8 cellular contexts compared by ENCODE assay signal in the genomic region with DNA sequence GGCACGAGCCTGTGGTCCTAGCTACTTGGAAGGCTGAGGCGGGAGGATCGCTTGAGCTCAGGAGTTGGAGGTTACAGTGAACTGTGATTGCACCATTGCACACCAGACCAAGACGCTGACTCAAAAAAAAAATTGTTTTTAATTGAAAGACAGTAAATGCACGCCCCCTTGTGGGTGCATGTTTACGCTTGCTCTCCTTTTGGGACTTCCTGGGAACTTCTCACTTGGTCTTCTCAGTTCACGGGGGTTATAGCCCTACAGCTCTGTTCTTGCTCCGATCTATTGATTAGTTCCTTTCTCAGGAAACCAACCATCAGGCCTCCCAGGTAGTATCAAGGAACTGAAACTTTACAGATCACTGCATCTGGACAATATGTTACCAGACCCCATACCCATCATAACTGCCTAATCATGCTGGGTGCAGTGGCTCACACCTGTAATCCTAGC. TPM values are rescaled to one million over a fixed set of nuclear protein-coding genes. Genes with fewer than 3 reads are reported as not detected.
DNase-seq lines count a peak whose midpoint lies in the region; ATAC-seq lines count a peak whose summit lies in the region.

No MANE protein-coding gene starts in this region.

- H3K4me1 Mint-ChIP-seq in effector memory CD8-positive, alpha-beta T cell (ENCODE audit: low read depth in 2 of 2), result peaks cover 6 to 9% of the 10 kb centered on the region in 2 donors
- H3K4me1 Mint-ChIP-seq in stimulated activated memory B cell treated with anti-CD40 and anti-IgM and Interleukin-4, amounts not matched to agents 10 μg/mL and 1 μg/mL and 100 μg/mL, for 72 hours, result peaks cover 53% of the 10 kb centered on the region

- ATAC-seq in HG03066 (IDR thresholded peaks at IDR 0.05; ENCODE audit: low read depth, unreplicated experiment), result peak; percentile 42
- peak; percentile 88 for ATAC-seq in effector memory CD8-positive, alpha-beta T cell (replicated peaks)
- ATAC-seq in stimulated activated memory B cell treated with anti-CD40 and anti-IgM and Interleukin-4, amounts not matched to agents 10 μg/mL and 1 μg/mL and 100 μg/mL, for 72 hours, result peak; percentile 84

- no peaks in the 10 kb centered on the region for H3K36me3 Mint-ChIP-seq in effector memory CD8-positive, alpha-beta T cell (ENCODE audit: insufficient read depth)
- H3K36me3 Mint-ChIP-seq in stimulated activated memory B cell treated with anti-CD40 and anti-IgM and Interleukin-4, amounts not matched to agents 10 μg/mL and 1 μg/mL and 100 μg/mL, for 72 hours, result peaks cover 10% of the 10 kb centered on the region

- no peaks in the 10 kb centered on the region for H3K9me3 Mint-ChIP-seq in effector memory CD8-positive, alpha-beta T cell
- H3K9me3 Mint-ChIP-seq in stimulated activated memory B cell treated with anti-CD40 and anti-IgM and Interleukin-4, amounts not matched to agents 10 μg/mL and 1 μg/mL and 100 μg/mL, for 72 hours, result no peaks in the 10 kb centered on the region

- no peaks in the 10 kb centered on the region for H3K27me3 Mint-ChIP-seq in effector memory CD8-positive, alpha-beta T cell
- H3K27me3 Mint-ChIP-seq in stimulated activated memory B cell treated with anti-CD40 and anti-IgM and Interleukin-4, amounts not matched to agents 10 μg/mL and 1 μg/mL and 100 μg/mL, for 72 hours, result no peaks in the 10 kb centered on the region

- H3K27ac Mint-ChIP-seq in effector memory CD8-positive, alpha-beta T cell, result peak overlapping the region; percentile 74 to 79
- H3K27ac Mint-ChIP-seq in stimulated activated memory B cell treated with anti-CD40 and anti-IgM and Interleukin-4, amounts not matched to agents 10 μg/mL and 1 μg/mL and 100 μg/mL, for 72 hours, result peak overlapping the region; percentile 97

- DNase-seq in NCI-H510A treated with DMSO at 0.1 percent for 48 hours (lab: John Stamatoyannopoulos, UW) (peak; percentile 45), NCI-H510A (lab: John Stamatoyannopoulos, UW) (no peak), NCI-H82 treated with DMSO at 0.1 percent for 48 hours (lab: John Stamatoyannopoulos, UW; ENCODE audit: unreplicated experiment) (peak; percentile 33), mucosa of gallbladder (ENCODE audit: low spot score) (peak; percentile 87)
- DNase-seq in activated CD4-positive, alpha-beta T cell treated with anti-CD3 and anti-CD28 coated beads, Interleukin-2, amount 50 U/mL, for 48 hours, result peak; percentile 85 to 88
- DNase-seq in effector memory CD8-positive, alpha-beta T cell, result peak; percentile 76 to 80 (median 77)

- no peak overlapping the region for H3K4me3 Mint-ChIP-seq in effector memory CD8-positive, alpha-beta T cell
- no peak overlapping the region for H3K4me3 Mint-ChIP-seq in stimulated activated memory B cell treated with anti-CD40 and anti-IgM and Interleukin-4, amounts not matched to agents 10 μg/mL and 1 μg/mL and 100 μg/mL, for 72 hours

RNA-seq across cellular contexts. Expression of a gene that starts 14.2 kb away (rescaled TPM):
- total RNA-seq in mucosa of gallbladder, result 70.6 TPM

RNA-seq across cellular contexts. Expression of a gene that starts 31.1 kb away (rescaled TPM):
- not detected for total RNA-seq in mucosa of gallbladder

RNA-seq across cellular contexts. Expression of a gene that starts 33.4 kb away (rescaled TPM):
- total RNA-seq in mucosa of gallbladder, result 106 TPM

RNA-seq across cellular contexts. Expression of a gene that starts 47.9 kb away (rescaled TPM):
- total RNA-seq in mucosa of gallbladder, result 39.8 TPM
